In the genomic region with DNA sequence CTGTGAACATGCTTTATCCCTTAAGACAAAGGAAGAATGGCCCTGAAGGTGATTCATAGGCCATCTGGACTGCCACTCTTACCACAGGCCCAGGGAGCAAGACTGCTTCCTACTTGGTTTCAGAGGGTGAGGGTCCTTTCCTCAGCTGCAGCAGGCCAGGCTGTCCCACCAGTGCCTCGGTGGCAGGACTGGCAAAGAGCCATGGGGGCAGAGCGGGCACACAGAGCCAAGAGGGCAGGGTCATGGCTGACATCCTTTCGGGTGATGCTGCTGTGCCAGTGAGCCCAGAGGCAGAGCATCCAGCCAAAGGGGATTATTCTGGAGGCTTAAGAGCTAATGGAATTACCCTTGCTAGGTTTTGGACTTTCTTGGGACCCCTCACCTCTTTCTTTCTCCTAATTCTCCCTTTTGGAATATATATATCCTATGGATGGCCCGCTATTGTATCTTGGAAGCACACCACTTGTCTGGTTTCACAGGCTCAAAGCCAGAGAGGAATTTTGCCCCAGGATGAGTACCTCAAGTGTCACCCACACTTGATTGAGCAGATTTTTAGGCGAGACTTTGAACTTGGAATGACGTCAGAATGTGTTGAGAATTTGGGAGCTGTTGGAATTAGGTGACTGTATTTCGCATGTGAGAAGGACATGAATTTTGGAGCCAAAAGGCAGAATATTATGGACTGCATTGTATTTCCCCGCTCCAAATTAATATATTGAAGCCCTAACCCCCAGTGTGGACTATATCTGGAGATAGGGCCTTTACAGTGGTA, we compare ENCODE assay signal across 18 cellular contexts.
A peak's percentile ranks its signal among the peaks of the same experiment; 100 is the strongest.
DNase-seq lines count a peak whose midpoint lies in the region; TF ChIP-seq lines count a peak whose summit lies in the region.
"Had no signal": no experiment of that assay in that cellular context is flagged by ENCODE, and none has a peak within 500 bp of the region (broad histone marks: within the 10 kb centered on the region; RNA-seq: fewer than 3 reads in every experiment).

No MANE protein-coding gene starts in this region.

- H3K4me3 ChIP-seq in osteoblast (ENCODE audit: insufficient read depth, low read length), result no peak overlapping the region
- H3K4me3 ChIP-seq: BLaER1, GM12878, GM23248 had no signal

- no peaks in the 10 kb centered on the region for H3K9me3 Mint-ChIP-seq in T-helper 2 cell treated with Interferon-gamma antibody and Interleukin-4, amounts not matched to agents 5 μg/mL and 100 μg/mL, for 36 hours

- no peak overlapping the region for H3K27ac ChIP-seq in osteoblast (ENCODE audit: low read depth, low read length)
- H3K27ac ChIP-seq: BLaER1, C4-2B, GM23248 had no signal

- no peaks in the 10 kb centered on the region for H4K20me1 ChIP-seq in osteoblast (ENCODE audit: insufficient read depth, low read length)
- H4K20me1 ChIP-seq: BLaER1 had no signal

- H2AFZ ChIP-seq in osteoblast (ENCODE audit: low read length), result no peak overlapping the region
- H2AFZ ChIP-seq: GM23248 had no signal

- no peak overlapping the region for H3K4me2 ChIP-seq in osteoblast (ENCODE audit: insufficient read depth, low read length)
- H3K4me2 ChIP-seq: BLaER1 had no signal

- no peak overlapping the region for H3K4me3 Mint-ChIP-seq in T-helper 2 cell treated with Interferon-gamma antibody and Interleukin-4, amounts not matched to agents 5 μg/mL and 100 μg/mL, for 36 hours
- H3K4me3 Mint-ChIP-seq: B cell; CD4-positive, CD25-positive, alpha-beta regulatory T cell; CD8-positive, alpha-beta T cell had no signal

- H3K4me1 ChIP-seq in osteoblast (ENCODE audit: insufficient read depth, low read length), result no peaks in the 10 kb centered on the region
- H3K4me1 ChIP-seq: BLaER1, Caco-2 had no signal

- no peak overlapping the region for H3K27ac Mint-ChIP-seq in T-helper 2 cell treated with Interferon-gamma antibody and Interleukin-4, amounts not matched to agents 5 μg/mL and 100 μg/mL, for 36 hours
- H3K27ac Mint-ChIP-seq: B cell; CD4-positive, CD25-positive, alpha-beta regulatory T cell; CD8-positive, alpha-beta T cell had no signal

- DNase-seq in ELR (ENCODE audit: low read depth), result peak; percentile 1
- peak; percentile 4 for DNase-seq in HT1080 (ENCODE audit: low read depth)
- DNase-seq in osteoblast (ENCODE audit: insufficient read length, low spot score, missing footprints), result peak; percentile 3
- DNase-seq in AG08396 (ENCODE audit: low spot score), result no peak
- no peak for DNase-seq in RPMI8226
- no peak for DNase-seq in T-helper 2 cell treated with Interferon-gamma antibody and Interleukin-4, amounts not matched to agents 5 μg/mL and 100 μg/mL, for 36 hours (ENCODE audit: low spot score)
- DNase-seq: Caco-2; CD4-positive, CD25-positive, alpha-beta regulatory T cell; CD8-positive, alpha-beta T cell; DMS153; DND-41; GDM1; GM23248; H7 had no signal

- no peak for TF ChIP-seq CTCF in osteoblast (IDR thresholded peaks at IDR 0.05; ENCODE audit: extremely low read depth, low read depth, low read length)

- H3K9me3 ChIP-seq in osteoblast (ENCODE audit: low read depth, low read length), result no peaks in the 10 kb centered on the region
- H3K9me3 ChIP-seq: BLaER1, Caco-2 had no signal

- H3K36me3 ChIP-seq in osteoblast (ENCODE audit: insufficient read depth, low read length), result no peaks in the 10 kb centered on the region
- H3K36me3 ChIP-seq: BLaER1 had no signal

- H3K27me3 ChIP-seq in osteoblast (ENCODE audit: insufficient read depth, low read length), result no peaks in the 10 kb centered on the region
- H3K27me3 ChIP-seq: BLaER1 had no signal

- H3K36me3 Mint-ChIP-seq in T-helper 2 cell treated with Interferon-gamma antibody and Interleukin-4, amounts not matched to agents 5 μg/mL and 100 μg/mL, for 36 hours (ENCODE audit: low read depth), result no peaks in the 10 kb centered on the region
- H3K36me3 Mint-ChIP-seq: CD4-positive, CD25-positive, alpha-beta regulatory T cell; CD8-positive, alpha-beta T cell had no signal

- peaks cover 2% of the 10 kb centered on the region for H3K27me3 Mint-ChIP-seq in T-helper 2 cell treated with Interferon-gamma antibody and Interleukin-4, amounts not matched to agents 5 μg/mL and 100 μg/mL, for 36 hours (ENCODE audit: low read depth)

- no peaks in the 10 kb centered on the region for H3K4me1 Mint-ChIP-seq in T-helper 2 cell treated with Interferon-gamma antibody and Interleukin-4, amounts not matched to agents 5 μg/mL and 100 μg/mL, for 36 hours (ENCODE audit: low read depth)
- H3K4me1 Mint-ChIP-seq: B cell; CD4-positive, CD25-positive, alpha-beta regulatory T cell had no signal

- no peaks in the 10 kb centered on the region for H3K79me2 ChIP-seq in osteoblast (ENCODE audit: insufficient read depth, low read length)

Comparison
In these comparisons a context has a peak if more than half of its experiments do, and no peak if none do; other contexts are left out.
1. DNase-seq: peak in ELR (single experiment), HT1080 (single experiment) and osteoblast (single experiment); none in AG08396 (single experiment), RPMI8226 (single experiment) and T-helper 2 cell treated with Interferon-gamma antibody and Interleukin-4, amounts not matched to agents 5 μg/mL and 100 μg/mL, for 36 hours (single experiment).